In genomic region chr2:101064868-101065549, GRCh38 we compare ENCODE assay signal across 8 cellular contexts.
A peak's percentile ranks its signal among the peaks of the same experiment; 100 is the strongest.
DNase-seq lines count a peak whose midpoint lies in the region; ATAC-seq and TF ChIP-seq lines count a peak whose summit lies in the region.

No MANE protein-coding gene starts in this region.

- ATAC-seq in HG02885 (IDR thresholded peaks at IDR 0.05; ENCODE audit: poor library complexity, unreplicated experiment), result peak; percentile 51
- ATAC-seq in GM18517 (IDR thresholded peaks at IDR 0.05; ENCODE audit: unreplicated experiment), result no peak
- no peak for ATAC-seq in natural killer cell

- no peaks in the 10 kb centered on the region for H3K4me1 Mint-ChIP-seq in activated CD4-positive, alpha-beta T cell treated with anti-CD3 and anti-CD28 coated beads, Interleukin-2, amount 10 ng/mL, durations not matched to agents 24 days and 14 days
- no peaks in the 10 kb centered on the region for H3K4me1 Mint-ChIP-seq in natural killer cell

- TF ChIP-seq CTCF in natural killer cell (IDR thresholded peaks at IDR 0.05), result no peak

- in situ Hi-C loops in ACHN (cut with HindIII; ENCODE audit: low pct_ligation_motif_present, low pct_unique_long_range_greater_than_20kb, low sequenced_read_pairs), result no loop called here

- DNase-seq in ACHN, result peak; percentile 68
- peak; percentile 96 for DNase-seq in SW480 (ENCODE audit: low spot score)
- peak; percentile 63 for DNase-seq in islet precursor cell
- no peak for DNase-seq in activated CD4-positive, alpha-beta T cell treated with anti-CD3 and anti-CD28 coated beads, Interleukin-2, amount 10 ng/mL, durations not matched to agents 24 days and 14 days
- no peak for DNase-seq in activated effector memory CD4-positive, alpha-beta T cell treated with Interleukin-2 at 50 U/mL for 16 hours
- no peak for DNase-seq in natural killer cell

- no peak overlapping the region for H3K27ac Mint-ChIP-seq in activated CD4-positive, alpha-beta T cell treated with anti-CD3 and anti-CD28 coated beads, Interleukin-2, amount 10 ng/mL, durations not matched to agents 24 days and 14 days
- no peak overlapping the region for H3K27ac Mint-ChIP-seq in natural killer cell

- intact Hi-C loops in activated CD4-positive, alpha-beta T cell treated with anti-CD3 and anti-CD28 coated beads, Interleukin-2, amount 10 ng/mL, durations not matched to agents 24 days and 14 days (cut with micrococcal nuclease), result no loop called here
- intact Hi-C loops in natural killer cell (cut with micrococcal nuclease), result no loop called here

- no peaks in the 10 kb centered on the region for H3K36me3 Mint-ChIP-seq in activated CD4-positive, alpha-beta T cell treated with anti-CD3 and anti-CD28 coated beads, Interleukin-2, amount 10 ng/mL, durations not matched to agents 24 days and 14 days (ENCODE audit: low read depth)
- H3K36me3 Mint-ChIP-seq in natural killer cell, result no peaks in the 10 kb centered on the region

- H3K4me3 Mint-ChIP-seq in activated CD4-positive, alpha-beta T cell treated with anti-CD3 and anti-CD28 coated beads, Interleukin-2, amount 10 ng/mL, durations not matched to agents 24 days and 14 days, result no peak overlapping the region
- H3K4me3 Mint-ChIP-seq in natural killer cell, result no peak overlapping the region

- no peaks in the 10 kb centered on the region for H3K9me3 Mint-ChIP-seq in activated CD4-positive, alpha-beta T cell treated with anti-CD3 and anti-CD28 coated beads, Interleukin-2, amount 10 ng/mL, durations not matched to agents 24 days and 14 days
- H3K9me3 Mint-ChIP-seq in natural killer cell, result no peaks in the 10 kb centered on the region

- no peaks in the 10 kb centered on the region for H3K27me3 Mint-ChIP-seq in activated CD4-positive, alpha-beta T cell treated with anti-CD3 and anti-CD28 coated beads, Interleukin-2, amount 10 ng/mL, durations not matched to agents 24 days and 14 days
- peaks cover 3 to 18% of the 10 kb centered on the region in 2 donors for H3K27me3 Mint-ChIP-seq in natural killer cell (ENCODE audit: low read depth in 2 of 2)

Comparison
In these comparisons a context has a peak if more than half of its experiments do, and no peak if none do; other contexts are left out.
1. DNase-seq: peak in ACHN (single experiment), SW480 (single experiment) and islet precursor cell (single experiment); none in activated CD4-positive, alpha-beta T cell treated with anti-CD3 and anti-CD28 coated beads, Interleukin-2, amount 10 ng/mL, durations not matched to agents 24 days and 14 days (single experiment), activated effector memory CD4-positive, alpha-beta T cell treated with Interleukin-2 at 50 U/mL for 16 hours (single experiment) and natural killer cell (single experiment).